In genomic region chr17:28404812-28405570, GRCh38 we compare ENCODE assay signal across 7 cellular contexts. TPM values are rescaled to one million over a fixed set of nuclear protein-coding genes. Genes with fewer than 3 reads are reported as not detected.
DNase-seq lines count a peak whose midpoint lies in the region; ATAC-seq and TF ChIP-seq lines count a peak whose summit lies in the region.
"Had no signal": no experiment of that assay in that cellular context is flagged by ENCODE, and none has a peak within 500 bp of the region (broad histone marks: within the 10 kb centered on the region; RNA-seq: fewer than 3 reads in every experiment).

No MANE protein-coding gene starts in this region.

- H3K4me1 ChIP-seq in A673 (ENCODE audit: insufficient read depth, low read length, poor library complexity, severe bottlenecking) = peaks cover 7% of the 10 kb centered on the region
- peaks cover 11% of the 10 kb centered on the region for H3K4me1 ChIP-seq in PC-9 (replicated peaks; ENCODE audit: insufficient read depth)
- H3K4me1 ChIP-seq in iPS-15b (ENCODE audit: control insufficient read depth, insufficient read depth, low read length) = peaks cover 51% of the 10 kb centered on the region

- peak overlapping the region; percentile 95 for H3K4me2 ChIP-seq in PC-9

- H4K20me1 ChIP-seq in PC-9 (ENCODE audit: insufficient read depth) = no peaks in the 10 kb centered on the region

- H3K79me2 ChIP-seq in PC-9 (ENCODE audit: low read depth) = peaks cover 10% of the 10 kb centered on the region; the same call in 1 of the 2 replicates

- POLR2A ChIA-PET in A673 (lab: Charles Lee; ENCODE audit: low non-redundant PET) = no interaction called here
- POLR2A ChIA-PET in PC-9 (lab: Charles Lee; ENCODE audit: unreplicated experiment) = interaction anchor here (0.6 kb wide), 2 partner anchors 363 to 720 kb away, joined by 4 to 5 read pairs; no protein-coding TSS in a partner anchor

- H3K27ac ChIP-seq in A673 (ENCODE audit: low read depth, low read length, poor library complexity, severe bottlenecking) (no peak overlapping the region), PC-9 (no peak overlapping the region)

- intact Hi-C loops in A673 (cut with micrococcal nuclease; ENCODE audit: unreplicated experiment) = no loop called here
- intact Hi-C loops in PC-9 (cut with micrococcal nuclease; ENCODE audit: unreplicated experiment) = loop anchor here (5.0 kb wide), 1 partner anchor 68 kb away; the partner anchor contains the start of genes IFT20 and TNFAIP1

- no TSS peak for BruUV-seq in A673 (replicated peaks; lab: Mats Ljungman, UMichigan)
- BruUV-seq in PC-9 (replicated peaks; lab: Mats Ljungman, UMichigan) = no TSS peak

- H3F3A ChIP-seq in PC-9 (ENCODE audit: insufficient read depth, low read depth) = peaks cover 6% of the 10 kb centered on the region; the same call in 1 of the 2 replicates

- DNase-seq in A673 (ENCODE audit: low spot score) (no peak), PC-9 (peak in 1 of 2 experiments; percentile 19), superior temporal gyrus (ENCODE audit: extremely low spot score) (no peak), activated gamma-delta T cell treated with Interleukin-2 at 50 U/mL for 16 hours (no peak)

- H3K27me3 ChIP-seq in A673 (replicated peaks; ENCODE audit: insufficient read depth, low read depth, low read length, poor library complexity) = no peaks in the 10 kb centered on the region
- H3K27me3 ChIP-seq in PC-9 (ENCODE audit: insufficient read depth, low read depth) = no peaks in the 10 kb centered on the region
- peaks cover 55% of the 10 kb centered on the region for H3K27me3 ChIP-seq in iPS-15b (ENCODE audit: control insufficient read depth, insufficient read depth, low read length)

- ATAC-seq in HG02759 (IDR thresholded peaks at IDR 0.05; ENCODE audit: unreplicated experiment) = no peak

- peak overlapping the region; percentile 64 for H3K4me3 ChIP-seq in A673 (ENCODE audit: low read depth, low read length, poor library complexity, severe bottlenecking)
- peak overlapping the region; percentile 99 for H3K4me3 ChIP-seq in PC-9
- peak overlapping the region; percentile 65 for H3K4me3 ChIP-seq in iPS-15b (ENCODE audit: low read depth, low read length)

- peak overlapping the region; percentile 49 for H3K9ac ChIP-seq in iPS-15b (ENCODE audit: low read depth, low read length)

- H3K9me2 ChIP-seq in PC-9 (ENCODE audit: insufficient read depth) = no peaks in the 10 kb centered on the region

- H3K9me3 ChIP-seq in A673 (ENCODE audit: low read depth, low read length, poor library complexity, severe bottlenecking) = no peaks in the 10 kb centered on the region
- H3K9me3 ChIP-seq in PC-9 (ENCODE audit: insufficient read depth, low read depth) = no peaks in the 10 kb centered on the region
- no peaks in the 10 kb centered on the region for H3K9me3 ChIP-seq in iPS-15b (ENCODE audit: control insufficient read depth, insufficient read depth, low read length)

- H2AFZ ChIP-seq in PC-9 = peak overlapping the region; percentile 95; the same call in 1 of the 2 replicates

- H3K36me3 ChIP-seq in A673 (ENCODE audit: insufficient read depth, low read length, poor library complexity, severe bottlenecking) (no peaks in the 10 kb centered on the region), PC-9 (ENCODE audit: low read depth) (0 out of 2 replicates have a peak, but pooled peaks cover 12% of the 10 kb centered on the region), iPS-15b (ENCODE audit: control insufficient read depth, insufficient read depth, low read length) (no peaks in the 10 kb centered on the region)

- no peak for TF ChIP-seq CTCF in A673 (conservative IDR thresholded peaks at IDR 0.05; ENCODE audit: low read depth, low read length)
- no peak for TF ChIP-seq CTCF in PC-9 (conservative IDR thresholded peaks at IDR 0.05)

- CTCF ChIA-PET in A673 (lab: Charles Lee) = interaction anchor here (1.7 kb wide), 1 partner anchor 12 kb away, joined by 9 read pairs; no protein-coding TSS in a partner anchor
- CTCF ChIA-PET in PC-9 (lab: Charles Lee) = no interaction called here

RNA-seq across cellular contexts. Expression of gene SLC46A1, which starts 1.0 kb away (rescaled TPM):
- total RNA-seq in A673 (2021) (4.4 and 6.4 TPM in 2 replicates), PC-9 (2021) (12.6 and 14.9 TPM in 2 replicates)

RNA-seq across cellular contexts. Expression of gene SARM1, which starts 33.5 kb away (rescaled TPM):
- total RNA-seq in A673 (2021) = 37.7 and 47.1 TPM in 2 replicates
- 7.3 and 8.6 TPM in 2 replicates for total RNA-seq in PC-9 (2021)

RNA-seq across cellular contexts. Expression of gene VTN, which starts 34.9 kb away (rescaled TPM):
- total RNA-seq in A673 (2021) = 0.26 TPM in 1 of 2 replicates, not detected in the other
- not detected in 2 replicates for total RNA-seq in PC-9 (2021)

RNA-seq across cellular contexts. Expression of gene SEBOX, which starts 40.0 kb away (rescaled TPM):
- total RNA-seq in A673 (2021) (not detected in 2 replicates), PC-9 (2021) (not detected in 2 replicates)
- total RNA-seq: lung microvascular endothelial cell had no signal

RNA-seq across cellular contexts. Expression of gene POLDIP2, which starts 47.7 kb away (rescaled TPM):
- total RNA-seq in A673 (2021) (115 TPM in 2 replicates), PC-9 (2021) (84.5 and 98.2 TPM in 2 replicates)
